7 cellular contexts compared by ENCODE assay signal in genomic region chr19:8578642-8579265, GRCh38. TPM values are rescaled to one million over a fixed set of nuclear protein-coding genes. Genes with fewer than 3 reads are reported as not detected.
A peak's percentile ranks its signal among the peaks of the same experiment; 100 is the strongest.
DNase-seq lines count a peak whose midpoint lies in the region; ATAC-seq and TF ChIP-seq lines count a peak whose summit lies in the region.

No MANE protein-coding gene starts in this region.

- no peak overlapping the region for H3K4me3 Mint-ChIP-seq in MCF 10A (ENCODE audit: unreplicated experiment)

- TF ChIP-seq CTCF in GM12872 (IDR thresholded peaks at IDR 0.05; ENCODE audit: insufficient read depth, low read depth, low read length) (peak; percentile 87), WI38 (IDR thresholded peaks at IDR 0.05; ENCODE audit: low read depth, low read length) (peak; percentile 90), MCF 10A (IDR thresholded peaks at IDR 0.05; ENCODE audit: unreplicated experiment) (peak; percentile 87)

- CTCF ChIA-PET in MCF 10A (lab: Yijun Ruan, JAX), result interaction anchor here (0.5 to 6.7 kb wide), 37 partner anchors 8 to 715 kb away, joined by 3 to 89 read pairs (median 4); partner anchors contain the start of gene ZNF414

- no peak overlapping the region for H3K27ac Mint-ChIP-seq in MCF 10A (ENCODE audit: low read depth, unreplicated experiment)

- ATAC-seq in GM18907 (IDR thresholded peaks at IDR 0.05; ENCODE audit: unreplicated experiment), result no peak

- DNase-seq in NAMALWA (ENCODE audit: low spot score), result peak; percentile 81
- DNase-seq in MCF 10A (ENCODE audit: unreplicated experiment), result peak; percentile 78
- peak; percentile 83 for DNase-seq in islet precursor cell
- DNase-seq in stimulated activated CD4-positive, alpha-beta T cell treated with anti-CD3 and anti-CD28 coated beads, Interleukin-2, amount 100 ng/mL, for 24 hours, result peak; percentile 88 to 89

- H3K27me3 Mint-ChIP-seq in MCF 10A (ENCODE audit: insufficient read depth, unreplicated experiment), result peaks cover 17% of the 10 kb centered on the region

- H3K36me3 Mint-ChIP-seq in MCF 10A (ENCODE audit: insufficient read depth, unreplicated experiment), result no peaks in the 10 kb centered on the region

- BruUV-seq in MCF 10A (replicated peaks; lab: Mats Ljungman, UMichigan), result no TSS peak

- H3K4me3 ChIP-seq in WI38 (ENCODE audit: low read depth, low read length), result no peak overlapping the region

- POLR2A ChIA-PET in MCF 10A (lab: Yijun Ruan, JAX), result interaction anchor here (1.1 to 1.8 kb wide), 2 partner anchors 21 to 53 kb away, joined by 3 to 7 read pairs; no protein-coding TSS in a partner anchor

- no peaks in the 10 kb centered on the region for H3K9me3 Mint-ChIP-seq in MCF 10A (ENCODE audit: unreplicated experiment)

- intact Hi-C loops in MCF 10A (cut with micrococcal nuclease), result loop anchor here (2.0 kb wide), 1 partner anchor 224 kb away; no protein-coding TSS in a partner anchor

- peaks cover 14% of the 10 kb centered on the region for H3K4me1 Mint-ChIP-seq in MCF 10A (ENCODE audit: insufficient read depth, unreplicated experiment)

RNA-seq across cellular contexts. Expression of gene MYO1F, which starts 1.5 kb away (rescaled TPM):
- 0.16 and 0.27 TPM in 2 replicates for total RNA-seq in MCF 10A (2022)

RNA-seq across cellular contexts. Expression of gene ADAMTS10, which starts 31.8 kb away (rescaled TPM):
- total RNA-seq in MCF 10A (2022), result not detected in 2 replicates

RNA-seq across cellular contexts. Expression of gene NFILZ, which starts 51.7 kb away (rescaled TPM):
- total RNA-seq in MCF 10A (2022), result not detected in 2 replicates
